In genomic region chr12:75489613-75490210, GRCh38 we compare ENCODE assay signal across 1 cellular context.
TF ChIP-seq lines count a peak whose summit lies in the region.

No MANE protein-coding gene starts in this region.

TF ChIP-seq in GM23338, 12 proteins besides CTCF, POLR2A, EP300 and RAD21 (continued from another document):
- no peak for TF ChIP-seq ZNF462 (CRISPR knock-in tag; IDR thresholded peaks at IDR 0.05)
